In genomic region chr20:45779011-45779915, GRCh38 we compare ENCODE assay signal across 9 cellular contexts. TPM values are rescaled to one million over a fixed set of nuclear protein-coding genes. Genes with fewer than 3 reads are reported as not detected.
DNase-seq lines count a peak whose midpoint lies in the region; ATAC-seq and TF ChIP-seq lines count a peak whose summit lies in the region.
"Had no signal": no experiment of that assay in that cellular context is flagged by ENCODE, and none has a peak within 500 bp of the region (broad histone marks: within the 10 kb centered on the region; RNA-seq: fewer than 3 reads in every experiment).

No MANE protein-coding gene starts in this region.

- H3K36me3 Mint-ChIP-seq in stimulated activated naive B cell treated with anti-CD40 and anti-IgM and Interleukin-4, amounts not matched to agents 10 μg/mL and 1 μg/mL and 100 μg/mL, for 72 hours, result no peaks in the 10 kb centered on the region

- DNase-seq in Daoy (ENCODE audit: low read depth), result peak; percentile 98
- peak; percentile 90 to 92 for DNase-seq in SJCRH30
- peak; percentile 98 for DNase-seq in fibroblast of the conjunctiva (ENCODE audit: low read depth)
- peak; percentile 85 to 86 for DNase-seq in psoas muscle
- DNase-seq in stimulated activated naive B cell treated with anti-CD40 and anti-IgM and Interleukin-4, amounts not matched to agents 10 μg/mL and 1 μg/mL and 100 μg/mL, for 72 hours, result no peak
- DNase-seq: activated CD8-positive, alpha-beta memory T cell treated with anti-CD3 and anti-CD28 coated beads, Interleukin-2, amount 50 U/mL, for 4 hours had no signal

- H3K27me3 ChIP-seq in SJCRH30, result no peaks in the 10 kb centered on the region
- H3K27me3 ChIP-seq in psoas muscle (ENCODE audit: insufficient read depth in 3 of 3, low read length in 2 of 3), result no peaks in the 10 kb centered on the region

- H3K4me3 Mint-ChIP-seq in stimulated activated naive B cell treated with anti-CD40 and anti-IgM and Interleukin-4, amounts not matched to agents 10 μg/mL and 1 μg/mL and 100 μg/mL, for 72 hours, result no peak overlapping the region

- ATAC-seq in psoas muscle, result peak; percentile 25 to 78 (median 62)
- no peak for ATAC-seq in GM19328 (IDR thresholded peaks at IDR 0.05; ENCODE audit: unreplicated experiment)
- no peak for ATAC-seq in stimulated activated naive B cell treated with anti-CD40 and anti-IgM and Interleukin-4, amounts not matched to agents 10 μg/mL and 1 μg/mL and 100 μg/mL, for 72 hours (replicated peaks)
- ATAC-seq in GM21447 (IDR thresholded peaks at IDR 0.05; ENCODE audit: unreplicated experiment), result no peak
- no peak for ATAC-seq in HG03342 (IDR thresholded peaks at IDR 0.05; ENCODE audit: unreplicated experiment)

- H3K9me3 ChIP-seq in SJCRH30 (replicated peaks), result no peaks in the 10 kb centered on the region
- no peaks in the 10 kb centered on the region for H3K9me3 ChIP-seq in psoas muscle

- TF ChIP-seq CTCF in psoas muscle (IDR thresholded peaks at IDR 0.05), result no peak

- H3K27ac ChIP-seq in SJCRH30, result peak overlapping the region; percentile 97
- peak overlapping the region; percentile 39 for H3K27ac ChIP-seq in psoas muscle

- H3K4me3 ChIP-seq in SJCRH30 (no peak overlapping the region), psoas muscle (no peak overlapping the region)

- no peak overlapping the region for H3K27ac Mint-ChIP-seq in stimulated activated naive B cell treated with anti-CD40 and anti-IgM and Interleukin-4, amounts not matched to agents 10 μg/mL and 1 μg/mL and 100 μg/mL, for 72 hours

- H3K27me3 Mint-ChIP-seq in stimulated activated naive B cell treated with anti-CD40 and anti-IgM and Interleukin-4, amounts not matched to agents 10 μg/mL and 1 μg/mL and 100 μg/mL, for 72 hours, result peaks cover 24 to 45% of the 10 kb centered on the region in 2 donors

- H3K9me3 Mint-ChIP-seq in stimulated activated naive B cell treated with anti-CD40 and anti-IgM and Interleukin-4, amounts not matched to agents 10 μg/mL and 1 μg/mL and 100 μg/mL, for 72 hours, result no peaks in the 10 kb centered on the region

- 72 to 83% (median 74%) methylated on average over 8 of the region's 8 CpGs for WGBS in psoas muscle, 3 donors

- H3K4me1 Mint-ChIP-seq in stimulated activated naive B cell treated with anti-CD40 and anti-IgM and Interleukin-4, amounts not matched to agents 10 μg/mL and 1 μg/mL and 100 μg/mL, for 72 hours, result peaks cover 0 to 2% of the 10 kb centered on the region in 2 donors

- H3K36me3 ChIP-seq in SJCRH30 (no peaks in the 10 kb centered on the region), psoas muscle (ENCODE audit: insufficient read depth in 1 of 2, low read depth in 1 of 2) (no peaks in the 10 kb centered on the region)

- peaks cover 52% of the 10 kb centered on the region for H3K4me1 ChIP-seq in SJCRH30
- H3K4me1 ChIP-seq in psoas muscle, result no peaks in the 10 kb centered on the region

- intact Hi-C loops in psoas muscle (cut with DNase I), result loop anchor here in 1 of 2 donors (10.0 kb wide), 1 partner anchor 334 kb away; no protein-coding TSS in a partner anchor

RNA-seq across cellular contexts. Expression of gene WFDC3, which starts 12.4 kb away (rescaled TPM):
- total RNA-seq in Daoy (2014; rRNA removed; shearing (Covaris generic)), result 2.3 TPM in 1 of 2 replicates, not detected in the other
- 0.12 and 0.73 TPM in 2 replicates for total RNA-seq in SJCRH30 (2014; rRNA removed; shearing (Covaris generic))
- 1 to 10 TPM in 1 of 4 donors, under 1 TPM in 2, not detected in 1; 0.64 to 1.2 (median 0.73) TPM for total RNA-seq in psoas muscle
- under 1 TPM; 0.51 to 0.79 (median 0.61) TPM for polyA plus RNA-seq in psoas muscle

RNA-seq across cellular contexts. Expression of gene DNTTIP1, which starts 12.5 kb away (rescaled TPM):
- 26.6 and 35.5 TPM in 2 replicates for total RNA-seq in Daoy (2014; rRNA removed; shearing (Covaris generic))
- total RNA-seq in SJCRH30 (2014; rRNA removed; shearing (Covaris generic)), result 54.8 and 59.1 TPM in 2 replicates
- total RNA-seq in psoas muscle, result 10 to 100 TPM; 40.6 to 56.7 (median 44.9) TPM
- 10 to 100 TPM; 28.3 to 56.8 (median 53.9) TPM for polyA plus RNA-seq in psoas muscle

RNA-seq across cellular contexts. Expression of gene UBE2C, which starts 33.2 kb away (rescaled TPM):
- 167 and 200 TPM in 2 replicates for total RNA-seq in Daoy (2014; rRNA removed; shearing (Covaris generic))
- total RNA-seq in SJCRH30 (2014; rRNA removed; shearing (Covaris generic)), result 612 and 615 TPM in 2 replicates
- under 1 TPM; 0.32 to 0.42 (median 0.38) TPM for total RNA-seq in psoas muscle
- under 1 TPM in 2 of 3 donors, not detected in 1; 0.35 to 0.40 TPM for polyA plus RNA-seq in psoas muscle

RNA-seq across cellular contexts. Expression of gene TNNC2, which starts 47.8 kb away (rescaled TPM):
- total RNA-seq in Daoy (2014; rRNA removed; shearing (Covaris generic)), result not detected in 2 replicates
- 0.73 and 0.75 TPM in 2 replicates for total RNA-seq in SJCRH30 (2014; rRNA removed; shearing (Covaris generic))
- 1,000 to 10,000 TPM; 1,390 to 3,666 (median 2,654) TPM for total RNA-seq in psoas muscle
- polyA plus RNA-seq in psoas muscle, result over 10,000 TPM in 1 of 3 donors, 1,000 to 10,000 TPM in 2; 2,508 to 10,677 (median 9,192) TPM

RNA-seq across cellular contexts. Expression of gene SNX21, which starts 54.3 kb away (rescaled TPM):
- total RNA-seq in Daoy (2014; rRNA removed; shearing (Covaris generic)), result 21.2 and 28.2 TPM in 2 replicates
- 17.1 and 18.3 TPM in 2 replicates for total RNA-seq in SJCRH30 (2014; rRNA removed; shearing (Covaris generic))
- total RNA-seq in psoas muscle, result 10 to 100 TPM; 22.3 to 44.9 (median 31.6) TPM
- 10 to 100 TPM in 2 of 3 donors, 1 to 10 TPM in 1; 8.7 to 63.9 (median 21.2) TPM for polyA plus RNA-seq in psoas muscle

Comparison
In these comparisons a context has a peak if more than half of its experiments do, and no peak if none do; other contexts are left out.
1. ATAC-seq: peak in psoas muscle (4 of 4); none in GM19328 (single experiment), stimulated activated naive B cell treated with anti-CD40 and anti-IgM and Interleukin-4, amounts not matched to agents 10 μg/mL and 1 μg/mL and 100 μg/mL, for 72 hours (0 of 2), GM21447 (single experiment) and HG03342 (single experiment).
2. RNA of gene UBE2C, which starts 33.2 kb away (total RNA-seq): 612 to 615 TPM in SJCRH30 and 167 to 200 TPM in Daoy; 0.32 to 0.42 TPM in psoas muscle; every median in the first group is over 100 times any median in the second.